ENCODE assay signal across 9 cellular contexts in the genomic region with DNA sequence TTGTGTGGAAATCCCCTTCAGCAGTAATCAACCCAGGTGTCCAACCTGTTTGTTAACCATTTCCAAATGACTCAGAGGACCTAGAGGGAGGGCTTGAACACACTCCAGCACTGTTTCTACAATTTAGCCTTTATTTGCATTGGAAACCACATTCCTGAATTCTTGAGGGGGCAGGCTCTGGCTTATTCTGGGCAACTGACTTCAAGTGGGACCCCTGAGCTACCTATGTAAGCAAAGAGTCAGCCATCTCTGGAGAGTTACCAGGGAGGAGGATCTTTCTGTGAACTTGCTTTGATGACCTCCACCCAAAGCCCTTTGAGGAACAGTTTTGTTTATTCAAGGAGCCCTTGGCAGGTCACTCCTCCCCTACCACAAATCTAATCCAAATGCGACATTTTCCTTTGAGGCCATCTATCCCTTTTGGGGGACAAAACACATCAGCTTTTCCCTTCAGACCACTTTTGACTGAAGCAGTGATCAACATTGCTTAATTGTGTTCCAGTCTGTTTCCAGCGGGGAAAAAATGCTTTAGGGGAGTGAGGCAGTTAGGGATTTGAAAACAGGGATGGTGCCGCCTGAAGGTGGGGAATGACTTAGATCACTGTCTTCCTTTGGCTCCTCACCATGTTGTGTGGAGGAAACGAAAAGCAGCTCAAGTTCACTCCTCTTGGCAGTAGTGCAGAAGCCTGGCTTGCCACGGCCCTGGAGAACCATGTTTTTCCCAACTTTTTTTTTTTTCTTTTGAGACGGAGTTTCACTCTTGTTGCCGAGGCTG. TPM values are rescaled to one million over a fixed set of nuclear protein-coding genes. Genes with fewer than 3 reads are reported as not detected.
DNase-seq lines count a peak whose midpoint lies in the region; TF ChIP-seq lines count a peak whose summit lies in the region.
"Had no signal": no experiment of that assay in that cellular context is flagged by ENCODE, and none has a peak within 500 bp of the region (broad histone marks: within the 10 kb centered on the region; RNA-seq: fewer than 3 reads in every experiment).

No MANE protein-coding gene starts in this region.

- no peaks in the 10 kb centered on the region for H3K27me3 ChIP-seq in suprapubic skin
- H3K27me3 ChIP-seq in HAP-1 (ENCODE audit: low read depth): no peaks in the 10 kb centered on the region

- H3K27ac ChIP-seq in suprapubic skin: peak overlapping the region; percentile 97

- WGBS in suprapubic skin: 18% methylated on average over 7 of the region's 7 CpGs

- DNase-seq in NCI-H2107 treated with DMSO at 0.1 percent for 48 hours (lab: John Stamatoyannopoulos, UW; ENCODE audit: unreplicated experiment) (peak; percentile 90), NCI-H2107 (lab: John Stamatoyannopoulos, UW) (no peak), HCEC 1CT (peak; percentile 66), NCI-H345 treated with DMSO at 0.1 percent for 48 hours (lab: John Stamatoyannopoulos, UW; ENCODE audit: unreplicated experiment) (peak; percentile 12), astrocyte of the spinal cord (ENCODE audit: low read depth, low spot score) (peak; percentile 95), kidney tubule cell (ENCODE audit: low spot score) (peak; percentile 99), suprapubic skin (ENCODE audit: low spot score in 2 of 2) (peak; percentile 80 to 82), HAP-1 (ENCODE audit: low spot score in 2 of 2) (no peak)
- DNase-seq: DND-41 had no signal

- TF ChIP-seq CTCF in astrocyte of the spinal cord (IDR thresholded peaks at IDR 0.05; ENCODE audit: low read depth, low read length) (peak; percentile 1), suprapubic skin (IDR thresholded peaks at IDR 0.05) (no peak)

- in situ Hi-C loops in astrocyte of the spinal cord (cut with HindIII; ENCODE audit: low sequenced_read_pairs) (no loop called here), HAP-1 (cut with MboI; ENCODE audit: low sequenced_read_pairs) (loop anchor here (5.0 kb wide), 1 partner anchor 89 kb away; no protein-coding TSS in a partner anchor)

- H3K36me3 ChIP-seq in suprapubic skin (no peaks in the 10 kb centered on the region), HAP-1 (replicated peaks) (peaks cover 6% of the 10 kb centered on the region)

- H3K4me1 ChIP-seq in suprapubic skin: peaks cover 82% of the 10 kb centered on the region
- peaks cover 37% of the 10 kb centered on the region for H3K4me1 ChIP-seq in HAP-1

- H3K4me3 ChIP-seq in astrocyte of the spinal cord (ENCODE audit: low read depth, low read length) (no peak overlapping the region), suprapubic skin (peak overlapping the region; percentile 29), HAP-1 (no peak overlapping the region)

- no peak for TF ChIP-seq POLR2A in suprapubic skin (IDR thresholded peaks at IDR 0.05)

- TF ChIP-seq EP300 in suprapubic skin (IDR thresholded peaks at IDR 0.05): no peak

- H3K9me3 ChIP-seq in suprapubic skin: no peaks in the 10 kb centered on the region
- no peaks in the 10 kb centered on the region for H3K9me3 ChIP-seq in HAP-1

RNA-seq across cellular contexts. Expression of gene TUBD1, which starts 46.2 kb away (rescaled TPM):
- 10 to 100 TPM in 2 of 4 donors, 1 to 10 TPM in 2; 4.2 to 18.9 (median 9.1) TPM for total RNA-seq in suprapubic skin

RNA-seq across cellular contexts. Expression of gene RPS6KB1, which starts 46.3 kb away (rescaled TPM):
- 10 to 100 TPM; 21.1 to 77.5 (median 28.4) TPM for total RNA-seq in suprapubic skin

Comparison
In these comparisons a context has a peak if more than half of its experiments do, and no peak if none do; other contexts are left out.
1. DNase-seq: peak in NCI-H2107 treated with DMSO at 0.1 percent for 48 hours (single experiment), HCEC 1CT (single experiment), NCI-H345 treated with DMSO at 0.1 percent for 48 hours (single experiment), astrocyte of the spinal cord (single experiment), kidney tubule cell (single experiment) and suprapubic skin (2 of 2); none in NCI-H2107 (single experiment) and HAP-1 (0 of 2).